In the genomic region with DNA sequence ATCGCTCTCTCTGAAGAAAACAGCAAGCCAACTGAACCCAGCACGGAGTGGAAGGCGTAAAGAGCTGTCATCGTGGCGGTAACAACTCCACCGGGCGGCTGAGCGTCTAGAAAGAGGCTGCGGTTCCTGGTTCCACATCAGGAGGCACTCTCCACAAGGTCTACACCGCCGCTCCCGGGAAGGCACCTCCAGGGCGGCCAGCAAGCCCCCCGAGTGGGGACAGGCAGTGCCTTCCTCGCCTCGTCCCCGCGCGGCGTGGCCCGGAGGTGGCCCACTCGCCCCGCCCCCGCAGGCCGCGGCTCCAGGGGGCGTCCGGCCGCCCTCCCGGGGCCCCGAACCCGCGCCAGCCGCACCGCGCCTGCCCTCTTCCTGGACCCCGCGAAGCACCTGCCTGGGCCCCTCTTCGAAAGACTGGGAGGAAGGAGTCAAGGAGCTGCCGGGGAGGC, we compare ENCODE assay signal across 1 cellular context.
TF ChIP-seq lines count a peak whose summit lies in the region.

No MANE protein-coding gene starts in this region.

TF ChIP-seq in K562, 482 proteins besides CTCF, POLR2A, EP300 and RAD21 (continued from another document and continues in another):
- no peak for TF ChIP-seq ZNF274 (IDR thresholded peaks at IDR 0.05; ENCODE audit: borderline replicate concordance, low read depth, low read length)
- no peak for TF ChIP-seq KLF1 (tag; IDR thresholded peaks at IDR 0.05)
- 0 out of 2 replicates have a peak, but pooled peaks have one; percentile 47 for TF ChIP-seq ZFPM2 (CRISPR knock-in tag; IDR thresholded peaks at IDR 0.05)
- no peak for TF ChIP-seq CEBPB (tag; IDR thresholded peaks at IDR 0.05)
- no peak for TF ChIP-seq ZFP1 (CRISPR knock-in tag; IDR thresholded peaks at IDR 0.05)
- TF ChIP-seq ZZZ3 (IDR thresholded peaks at IDR 0.05), result no peak
- TF ChIP-seq ZNF589 (CRISPR knock-in tag; IDR thresholded peaks at IDR 0.05; ENCODE audit: low read depth), result no peak
- no peak for TF ChIP-seq PHB2 (IDR thresholded peaks at IDR 0.05; ENCODE audit: low read depth)
- TF ChIP-seq GATAD2B (IDR thresholded peaks at IDR 0.05; ENCODE audit: borderline replicate concordance), result peak; percentile 84
- TF ChIP-seq CHD7 (IDR thresholded peaks at IDR 0.05; ENCODE audit: low read depth, low read length), result no peak
- no peak for TF ChIP-seq TARDBP (IDR thresholded peaks at IDR 0.05)
- TF ChIP-seq RBM15 (IDR thresholded peaks at IDR 0.05; ENCODE audit: insufficient read depth, low read length), result no peak
- no peak for TF ChIP-seq L3MBTL2 (IDR thresholded peaks at IDR 0.05)
- TF ChIP-seq HDAC8 (tag; IDR thresholded peaks at IDR 0.05), result no peak
- peak; percentile 12; the same call in 1 of the 2 replicates for TF ChIP-seq ZSCAN29 (IDR thresholded peaks at IDR 0.05)
- no peak for TF ChIP-seq CCAR2 (IDR thresholded peaks at IDR 0.05; ENCODE audit: low read depth, low read length)
- TF ChIP-seq NR0B1 (IDR thresholded peaks at IDR 0.05; ENCODE audit: partially characterized antibody), result no peak
- no peak for TF ChIP-seq ZBTB1 (CRISPR knock-in tag; IDR thresholded peaks at IDR 0.05; ENCODE audit: borderline replicate concordance, low read depth)
- no peak for TF ChIP-seq JUNB (CRISPR knock-in tag; conservative IDR thresholded peaks at IDR 0.05)
- TF ChIP-seq, protein P1, sequence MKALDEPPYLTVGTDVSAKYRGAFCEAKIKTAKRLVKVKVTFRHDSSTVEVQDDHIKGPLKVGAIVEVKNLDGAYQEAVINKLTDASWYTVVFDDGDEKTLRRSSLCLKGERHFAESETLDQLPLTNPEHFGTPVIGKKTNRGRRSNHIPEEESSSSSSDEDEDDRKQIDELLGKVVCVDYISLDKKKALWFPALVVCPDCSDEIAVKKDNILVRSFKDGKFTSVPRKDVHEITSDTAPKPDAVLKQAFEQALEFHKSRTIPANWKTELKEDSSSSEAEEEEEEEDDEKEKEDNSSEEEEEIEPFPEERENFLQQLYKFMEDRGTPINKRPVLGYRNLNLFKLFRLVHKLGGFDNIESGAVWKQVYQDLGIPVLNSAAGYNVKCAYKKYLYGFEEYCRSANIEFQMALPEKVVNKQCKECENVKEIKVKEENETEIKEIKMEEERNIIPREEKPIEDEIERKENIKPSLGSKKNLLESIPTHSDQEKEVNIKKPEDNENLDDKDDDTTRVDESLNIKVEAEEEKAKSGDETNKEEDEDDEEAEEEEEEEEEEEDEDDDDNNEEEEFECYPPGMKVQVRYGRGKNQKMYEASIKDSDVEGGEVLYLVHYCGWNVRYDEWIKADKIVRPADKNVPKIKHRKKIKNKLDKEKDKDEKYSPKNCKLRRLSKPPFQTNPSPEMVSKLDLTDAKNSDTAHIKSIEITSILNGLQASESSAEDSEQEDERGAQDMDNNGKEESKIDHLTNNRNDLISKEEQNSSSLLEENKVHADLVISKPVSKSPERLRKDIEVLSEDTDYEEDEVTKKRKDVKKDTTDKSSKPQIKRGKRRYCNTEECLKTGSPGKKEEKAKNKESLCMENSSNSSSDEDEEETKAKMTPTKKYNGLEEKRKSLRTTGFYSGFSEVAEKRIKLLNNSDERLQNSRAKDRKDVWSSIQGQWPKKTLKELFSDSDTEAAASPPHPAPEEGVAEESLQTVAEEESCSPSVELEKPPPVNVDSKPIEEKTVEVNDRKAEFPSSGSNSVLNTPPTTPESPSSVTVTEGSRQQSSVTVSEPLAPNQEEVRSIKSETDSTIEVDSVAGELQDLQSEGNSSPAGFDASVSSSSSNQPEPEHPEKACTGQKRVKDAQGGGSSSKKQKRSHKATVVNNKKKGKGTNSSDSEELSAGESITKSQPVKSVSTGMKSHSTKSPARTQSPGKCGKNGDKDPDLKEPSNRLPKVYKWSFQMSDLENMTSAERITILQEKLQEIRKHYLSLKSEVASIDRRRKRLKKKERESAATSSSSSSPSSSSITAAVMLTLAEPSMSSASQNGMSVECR (CRISPR knock-in tag; IDR thresholded peaks at IDR 0.05), result 0 out of 2 replicates have a peak, but pooled peaks have one; percentile 79
- TF ChIP-seq TRIM25 (IDR thresholded peaks at IDR 0.05; ENCODE audit: borderline replicate concordance), result no peak
- no peak for TF ChIP-seq MTA2 (IDR thresholded peaks at IDR 0.05; ENCODE audit: low read depth)
- TF ChIP-seq ZC3H11A (IDR thresholded peaks at IDR 0.05; ENCODE audit: low read depth, low read length), result no peak
- TF ChIP-seq ZNF395 (CRISPR knock-in tag; IDR thresholded peaks at IDR 0.05), result peak; percentile 46; the same call in 1 of the 2 replicates
- TF ChIP-seq ZNF778 (CRISPR knock-in tag; IDR thresholded peaks at IDR 0.05), result no peak
